In genomic region chr2:158845869-158846268, GRCh38 we compare ENCODE assay signal across 1 cellular context.
TF ChIP-seq lines count a peak whose summit lies in the region.

No MANE protein-coding gene starts in this region.

TF ChIP-seq in HEK293, 187 proteins besides CTCF, POLR2A, EP300 and RAD21 (continued from another document):
- TF ChIP-seq, protein P1, sequence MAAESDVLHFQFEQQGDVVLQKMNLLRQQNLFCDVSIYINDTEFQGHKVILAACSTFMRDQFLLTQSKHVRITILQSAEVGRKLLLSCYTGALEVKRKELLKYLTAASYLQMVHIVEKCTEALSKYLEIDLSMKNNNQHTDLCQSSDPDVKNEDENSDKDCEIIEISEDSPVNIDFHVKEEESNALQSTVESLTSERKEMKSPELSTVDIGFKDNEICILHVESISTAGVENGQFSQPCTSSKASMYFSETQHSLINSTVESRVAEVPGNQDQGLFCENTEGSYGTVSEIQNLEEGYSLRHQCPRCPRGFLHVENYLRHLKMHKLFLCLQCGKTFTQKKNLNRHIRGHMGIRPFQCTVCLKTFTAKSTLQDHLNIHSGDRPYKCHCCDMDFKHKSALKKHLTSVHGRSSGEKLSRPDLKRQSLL (tag by site-specific recombination; IDR thresholded peaks at IDR 0.05) = peak; percentile 88
- TF ChIP-seq ZNF664 (tag by site-specific recombination; IDR thresholded peaks at IDR 0.05) (no peak), ZNF518A (tag by site-specific recombination; conservative IDR thresholded peaks at IDR 0.05; ENCODE audit: low read depth) (0 out of 2 replicates have a peak, but pooled peaks have one; percentile 13), ZNF514 (tag by site-specific recombination; IDR thresholded peaks at IDR 0.05) (no peak), ZNF391 (tag by site-specific recombination; IDR thresholded peaks at IDR 0.05; ENCODE audit: borderline replicate concordance, low read depth) (0 out of 2 replicates have a peak, but pooled peaks have one; percentile 49)
- TF ChIP-seq, protein P2, sequence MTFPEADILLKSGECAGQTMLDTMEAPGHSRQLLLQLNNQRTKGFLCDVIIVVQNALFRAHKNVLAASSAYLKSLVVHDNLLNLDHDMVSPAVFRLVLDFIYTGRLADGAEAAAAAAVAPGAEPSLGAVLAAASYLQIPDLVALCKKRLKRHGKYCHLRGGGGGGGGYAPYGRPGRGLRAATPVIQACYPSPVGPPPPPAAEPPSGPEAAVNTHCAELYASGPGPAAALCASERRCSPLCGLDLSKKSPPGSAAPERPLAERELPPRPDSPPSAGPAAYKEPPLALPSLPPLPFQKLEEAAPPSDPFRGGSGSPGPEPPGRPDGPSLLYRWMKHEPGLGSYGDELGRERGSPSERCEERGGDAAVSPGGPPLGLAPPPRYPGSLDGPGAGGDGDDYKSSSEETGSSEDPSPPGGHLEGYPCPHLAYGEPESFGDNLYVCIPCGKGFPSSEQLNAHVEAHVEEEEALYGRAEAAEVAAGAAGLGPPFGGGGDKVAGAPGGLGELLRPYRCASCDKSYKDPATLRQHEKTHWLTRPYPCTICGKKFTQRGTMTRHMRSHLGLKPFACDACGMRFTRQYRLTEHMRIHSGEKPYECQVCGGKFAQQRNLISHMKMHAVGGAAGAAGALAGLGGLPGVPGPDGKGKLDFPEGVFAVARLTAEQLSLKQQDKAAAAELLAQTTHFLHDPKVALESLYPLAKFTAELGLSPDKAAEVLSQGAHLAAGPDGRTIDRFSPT (tag by site-specific recombination; IDR thresholded peaks at IDR 0.05) = peak; percentile 47; the same call in 1 of the 2 replicates
